In genomic region chr1:235999259-235999925, GRCh38 we compare ENCODE assay signal across 8 cellular contexts.
DNase-seq lines count a peak whose midpoint lies in the region; ATAC-seq and TF ChIP-seq lines count a peak whose summit lies in the region.

No MANE protein-coding gene starts in this region.

- POLR2A ChIA-PET in Panc1 (lab: Charles Lee), result no interaction called here

- no peaks in the 10 kb centered on the region for H3K9me3 ChIP-seq in Panc1 (ENCODE audit: control insufficient read depth, insufficient read depth, low read depth, low read length)

- CTCF ChIA-PET in Panc1 (lab: Charles Lee), result no interaction called here

- H3K27ac Mint-ChIP-seq in stimulated activated naive B cell treated with anti-CD40 and anti-IgM and Interleukin-4, amounts not matched to agents 10 μg/mL and 1 μg/mL and 100 μg/mL, for 72 hours, result peak overlapping the region; percentile 85

- in situ Hi-C loops in GM13976 (cut with MboI; ENCODE audit: low sequenced_read_pairs, unreplicated experiment) (no loop called here), Panc1 (cut with HindIII; ENCODE audit: low pct_unique_long_range_greater_than_20kb, low sequenced_read_pairs) (no loop called here)

- no peak overlapping the region for H3K27ac ChIP-seq in Panc1 (ENCODE audit: low read length)

- 0 out of 2 replicates have a peak, but pooled peaks cover 2% of the 10 kb centered on the region for H3K4me1 ChIP-seq in Panc1 (ENCODE audit: control insufficient read depth, insufficient read depth, low read length)

- no peaks in the 10 kb centered on the region for H3K36me3 ChIP-seq in Panc1 (ENCODE audit: control insufficient read depth, insufficient read depth, low read length)

- H3K4me1 Mint-ChIP-seq in stimulated activated naive B cell treated with anti-CD40 and anti-IgM and Interleukin-4, amounts not matched to agents 10 μg/mL and 1 μg/mL and 100 μg/mL, for 72 hours, result peaks cover 28 to 35% of the 10 kb centered on the region in 2 donors

- peaks cover 0 to 4% of the 10 kb centered on the region in 2 donors for H3K36me3 Mint-ChIP-seq in stimulated activated naive B cell treated with anti-CD40 and anti-IgM and Interleukin-4, amounts not matched to agents 10 μg/mL and 1 μg/mL and 100 μg/mL, for 72 hours

- no peaks in the 10 kb centered on the region for H3K9me3 Mint-ChIP-seq in stimulated activated naive B cell treated with anti-CD40 and anti-IgM and Interleukin-4, amounts not matched to agents 10 μg/mL and 1 μg/mL and 100 μg/mL, for 72 hours

- peak; percentile 69 for DNase-seq in GM13976 (ENCODE audit: low spot score)
- DNase-seq in Panc1 (ENCODE audit: low read depth, low spot score), result peak; percentile 43
- peak; percentile 75 for DNase-seq in activated naive CD4-positive, alpha-beta T cell treated with Interleukin-2 at 50 U/mL for 16 hours
- DNase-seq in kidney tubule cell (ENCODE audit: low spot score), result peak; percentile 81
- peak; percentile 78 for DNase-seq in stimulated activated naive B cell treated with anti-CD40 and anti-IgM and Interleukin-4, amounts not matched to agents 10 μg/mL and 1 μg/mL and 100 μg/mL, for 72 hours
- no peak for DNase-seq in DMS53 treated with DMSO at 0.1 percent for 48 hours (lab: John Stamatoyannopoulos, UW; ENCODE audit: unreplicated experiment)
- no peak for DNase-seq in HT-29 (ENCODE audit: low spot score)

- peak overlapping the region; percentile 11 to 31 for H3K4me3 Mint-ChIP-seq in stimulated activated naive B cell treated with anti-CD40 and anti-IgM and Interleukin-4, amounts not matched to agents 10 μg/mL and 1 μg/mL and 100 μg/mL, for 72 hours

- no peaks in the 10 kb centered on the region for H3K27me3 ChIP-seq in Panc1 (ENCODE audit: control insufficient read depth, insufficient read depth, low read length)

- BruUV-seq in Panc1 (replicated peaks; lab: Mats Ljungman, UMichigan), result no TSS peak

- no peak overlapping the region for H3K4me3 ChIP-seq in Panc1 (ENCODE audit: low read depth in 2 of 2, low read length in 2 of 2)

- ATAC-seq in HG02610 (IDR thresholded peaks at IDR 0.05; ENCODE audit: unreplicated experiment), result peak; percentile 70
- peak; percentile 66; the same call in 1 of the 2 replicates for ATAC-seq in Panc1
- ATAC-seq in stimulated activated naive B cell treated with anti-CD40 and anti-IgM and Interleukin-4, amounts not matched to agents 10 μg/mL and 1 μg/mL and 100 μg/mL, for 72 hours (replicated peaks), result peak; percentile 88 to 91

- no peaks in the 10 kb centered on the region for H3K27me3 Mint-ChIP-seq in stimulated activated naive B cell treated with anti-CD40 and anti-IgM and Interleukin-4, amounts not matched to agents 10 μg/mL and 1 μg/mL and 100 μg/mL, for 72 hours

- TF ChIP-seq CTCF in GM13976 (IDR thresholded peaks at IDR 0.05; ENCODE audit: borderline replicate concordance, control extremely low read depth, extremely low read depth, insufficient read depth, missing control alignments), result no peak
- no peak for TF ChIP-seq CTCF in Panc1 (IDR thresholded peaks at IDR 0.05)

- intact Hi-C loops in Panc1 (cut with micrococcal nuclease; ENCODE audit: unreplicated experiment), result no loop called here

Comparison
In these comparisons a context has a peak if more than half of its experiments do, and no peak if none do; other contexts are left out.
1. DNase-seq: peak in GM13976 (single experiment), Panc1 (single experiment), activated naive CD4-positive, alpha-beta T cell treated with Interleukin-2 at 50 U/mL for 16 hours (single experiment), kidney tubule cell (single experiment) and stimulated activated naive B cell treated with anti-CD40 and anti-IgM and Interleukin-4, amounts not matched to agents 10 μg/mL and 1 μg/mL and 100 μg/mL, for 72 hours (single experiment); none in DMS53 treated with DMSO at 0.1 percent for 48 hours (single experiment) and HT-29 (single experiment).
2. Peak in every context shown above with its lines, with median percentiles within 50 percentile points of each other: ATAC-seq.